Comparison of ENCODE assay signal across 8 cellular contexts in genomic region chr2:201451330-201452057, GRCh38. TPM values are rescaled to one million over a fixed set of nuclear protein-coding genes. Genes with fewer than 3 reads are reported as not detected.
DNase-seq lines count a peak whose midpoint lies in the region; ATAC-seq and TF ChIP-seq lines count a peak whose summit lies in the region.

Gene STRADB (plus strand): TSS chr2:201451740. CDS start chr2:201454841, 3,101 bp downstream.
Gene TRAK2 (minus strand): TSS chr2:201451458. CDS start chr2:201420507, 30,951 bp downstream.

- TF ChIP-seq CTCF in BJ (IDR thresholded peaks at IDR 0.05; ENCODE audit: insufficient read depth, low read depth, low read length) (peak; percentile 35), choroid plexus epithelial cell (conservative IDR thresholded peaks at IDR 0.05; ENCODE audit: low read depth, low read length) (peak; percentile 34)

- peak within 1 kb of the TSS; percentile 70 for H3K4me3 ChIP-seq in BJ (ENCODE audit: low read depth, low read length)
- H3K4me3 ChIP-seq in choroid plexus epithelial cell (ENCODE audit: low read depth, low read length), result peak within 1 kb of the TSS; percentile 96

- ATAC-seq in HG03442 (IDR thresholded peaks at IDR 0.05; ENCODE audit: unreplicated experiment), result peak; percentile 94
- ATAC-seq in activated CD4-positive, alpha-beta T cell treated with anti-CD3 and anti-CD28 coated beads for 36 hours, result peak; percentile 91

- peak within 1 kb of the TSS; percentile 95 for H3K4me3 Mint-ChIP-seq in activated CD4-positive, alpha-beta T cell treated with anti-CD3 and anti-CD28 coated beads for 36 hours

- CTCF ChIA-PET in BJ (lab: Yijun Ruan, JAX), result interaction anchor here (0.6 to 1.4 kb wide), 4 partner anchors 10 to 381 kb away, joined by 3 to 5 read pairs (median 3); a partner anchor contains a TSS
- CTCF ChIA-PET in activated CD4-positive, alpha-beta T cell treated with anti-CD3 and anti-CD28 coated beads for 36 hours (lab: Charles Lee), result interaction anchor here (0.6 to 2.3 kb wide), 11 partner anchors 11 to 334 kb away, joined by 3 to 11 read pairs (median 4); partner anchors contain the start of gene CASP10

- peak; percentile 82 for DNase-seq in BJ (ENCODE audit: low read depth)
- peak; percentile 90 for DNase-seq in GM19238 (ENCODE audit: insufficient read length, low spot score)
- peak; percentile 84 to 89 for DNase-seq in NCI-H524 (lab: John Stamatoyannopoulos, UW)
- peak; percentile 98 for DNase-seq in activated CD4-positive, alpha-beta T cell treated with anti-CD3 and anti-CD28 coated beads for 36 hours
- DNase-seq in choroid plexus epithelial cell (ENCODE audit: low read depth), result peak; percentile 92
- peak; percentile 80 for DNase-seq in kidney glomerular epithelial cell (lab: John Stamatoyannopoulos, UW)
- peak; percentile 82 to 87 for DNase-seq in stimulated activated CD4-positive, alpha-beta T cell treated with anti-CD3 and anti-CD28 coated beads, Interleukin-1b, Interleukin-23, amount 100 ng/mL, for 1 hour (ENCODE audit: low read depth in 2 of 2)

- no peaks in the 10 kb centered on the region for H3K9me3 Mint-ChIP-seq in activated CD4-positive, alpha-beta T cell treated with anti-CD3 and anti-CD28 coated beads for 36 hours (ENCODE audit: low read depth)

- POLR2A ChIA-PET in BJ (lab: Charles Lee), result interaction anchor here (0.6 kb wide), 2 partner anchors 25 to 42 kb away, joined by 4 to 8 read pairs; no protein-coding TSS in a partner anchor
- POLR2A ChIA-PET in activated CD4-positive, alpha-beta T cell treated with anti-CD3 and anti-CD28 coated beads for 36 hours (lab: Charles Lee), result interaction anchor here (0.6 to 2.1 kb wide), 8 partner anchors 19 to 563 kb away, joined by 3 to 5 read pairs (median 3); partner anchors contain the start of genes ALS2, CASP10, NIF3L1 and PPIL3

- H3K27ac Mint-ChIP-seq in activated CD4-positive, alpha-beta T cell treated with anti-CD3 and anti-CD28 coated beads for 36 hours, result peak within 1 kb of the TSS; percentile 97

- intact Hi-C loops in activated CD4-positive, alpha-beta T cell treated with anti-CD3 and anti-CD28 coated beads for 36 hours (cut with DNase I, micrococcal nuclease), result loop anchor here (1.0 to 10.0 kb wide), 17 partner anchors 19 to 1185 kb away; partner anchors contain the start of genes ALS2 (in 1 of the 2), BMPR2 (in 1 of the 2), BZW1 (in 1 of the 2) and FZD7 (in 1 of the 2)

- peaks cover 7% of the 10 kb centered on the region for H3K36me3 Mint-ChIP-seq in activated CD4-positive, alpha-beta T cell treated with anti-CD3 and anti-CD28 coated beads for 36 hours (ENCODE audit: low read depth)

- H3K36me3 ChIP-seq in BJ (ENCODE audit: control insufficient read depth, insufficient read depth, low read length), result no peaks in the 10 kb centered on the region

- peaks cover 44% of the 10 kb centered on the region for H3K4me1 Mint-ChIP-seq in activated CD4-positive, alpha-beta T cell treated with anti-CD3 and anti-CD28 coated beads for 36 hours

- H3K27me3 Mint-ChIP-seq in activated CD4-positive, alpha-beta T cell treated with anti-CD3 and anti-CD28 coated beads for 36 hours, result no peaks in the 10 kb centered on the region

- H3K27me3 ChIP-seq in BJ (ENCODE audit: control insufficient read depth, insufficient read depth, low read length), result no peaks in the 10 kb centered on the region

RNA-seq across cellular contexts. Expression of gene STRADB, which starts in this region (rescaled TPM):
- 18.2 and 31.3 TPM in 2 replicates for polyA plus RNA-seq in BJ (2011; rRNA removed)
- 9.0 and 15.4 TPM in 2 replicates for polyA minus RNA-seq in BJ (2011; rRNA and poly(A)+ RNA removed)
- total RNA-seq in activated CD4-positive, alpha-beta T cell treated with anti-CD3 and anti-CD28 coated beads for 36 hours, result 10 to 100 TPM; 20.5 to 21.8 TPM

RNA-seq across cellular contexts. Expression of gene TRAK2, which starts in this region (rescaled TPM):
- polyA plus RNA-seq in BJ (2011; rRNA removed), result 25.3 and 34.7 TPM in 2 replicates
- polyA minus RNA-seq in BJ (2011; rRNA and poly(A)+ RNA removed), result 28.7 and 34.5 TPM in 2 replicates
- 10 to 100 TPM; 22.5 to 25.6 TPM for total RNA-seq in activated CD4-positive, alpha-beta T cell treated with anti-CD3 and anti-CD28 coated beads for 36 hours

Comparison
In these comparisons a context has a peak if more than half of its experiments do, and no peak if none do; other contexts are left out.
1. Peak in every context shown above with its lines: DNase-seq, ATAC-seq and H3K4me3 ChIP-seq.